In the genomic region with DNA sequence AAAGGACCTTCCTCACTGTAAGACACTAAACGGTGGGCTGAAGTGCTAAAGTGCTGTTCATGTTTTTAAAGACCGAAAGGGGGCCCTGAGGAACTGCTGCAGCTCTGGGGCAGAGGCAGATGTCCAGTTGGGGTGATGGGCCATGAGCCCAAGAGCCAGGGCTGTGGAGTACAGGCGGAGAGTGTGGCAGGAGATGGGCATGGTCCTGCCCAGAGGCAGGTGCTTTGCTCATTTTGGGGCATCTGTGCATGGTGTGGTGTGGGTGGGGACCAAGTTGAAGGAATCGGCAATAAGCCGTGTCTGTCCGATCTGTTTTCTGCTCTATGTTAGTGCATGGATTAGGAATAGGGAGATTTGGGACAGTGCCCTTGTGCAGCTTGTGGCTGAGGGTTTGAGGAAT, we compare ENCODE assay signal across 8 cellular contexts.
"Had no signal": no experiment of that assay in that cellular context is flagged by ENCODE, and none has a peak within 500 bp of the region (broad histone marks: within the 10 kb centered on the region; RNA-seq: fewer than 3 reads in every experiment).

No MANE protein-coding gene starts in this region.

- ATAC-seq: GM12878 had no signal

- FAIRE-seq: G401.6, GM12878, GM12891, GM12892, GM18507, GM19239 had no signal

- H3K4me3 ChIP-seq: GM12878 had no signal

- DNase-seq: GDM1, GF-D8 had no signal
